In genomic region chrX:110853610-110854009, GRCh38 we compare ENCODE assay signal across 8 cellular contexts. TPM values are rescaled to one million over a fixed set of nuclear protein-coding genes. Genes with fewer than 3 reads are reported as not detected.
DNase-seq lines count a peak whose midpoint lies in the region; ATAC-seq lines count a peak whose summit lies in the region.

No MANE protein-coding gene starts in this region.

- DNase-seq in G401 (ENCODE audit: low spot score) = peak; percentile 69
- DNase-seq in Kasumi-1 (lab: John Stamatoyannopoulos, UW) = peak; percentile 47 to 49
- DNase-seq in SK-MEL-5 (ENCODE audit: low read depth, low spot score) = peak; percentile 58
- DNase-seq in inferior parietal cortex (ENCODE audit: extremely low spot score) = peak; percentile 37
- DNase-seq in activated T-helper 1 cell treated with anti-CD3 and anti-CD28 coated beads, Interleukin-12 subunit alpha, Interleukin-12 subunit beta, Interleukin-2, Interleukin-4 antibody, amounts not matched to agents 30 ng/mL and 10 ng/mL and 1 ng/mL, durations not matched to agents 14 hours and 24 hours and 36 hours (ENCODE audit: low spot score) = no peak
- no peak for DNase-seq in T-helper 9 cell

- H3K4me3 Mint-ChIP-seq in activated T-helper 1 cell treated with anti-CD3 and anti-CD28 coated beads, Interleukin-12 subunit alpha, Interleukin-12 subunit beta, Interleukin-2, Interleukin-4 antibody, amounts not matched to agents 30 ng/mL and 10 ng/mL and 1 ng/mL, durations not matched to agents 14 hours and 24 hours and 36 hours = no peak overlapping the region

- H3K9me3 Mint-ChIP-seq in activated T-helper 1 cell treated with anti-CD3 and anti-CD28 coated beads, Interleukin-12 subunit alpha, Interleukin-12 subunit beta, Interleukin-2, Interleukin-4 antibody, amounts not matched to agents 30 ng/mL and 10 ng/mL and 1 ng/mL, durations not matched to agents 14 hours and 24 hours and 36 hours = no peaks in the 10 kb centered on the region

- intact Hi-C loops in activated T-helper 1 cell treated with anti-CD3 and anti-CD28 coated beads, Interleukin-12 subunit alpha, Interleukin-12 subunit beta, Interleukin-2, Interleukin-4 antibody, amounts not matched to agents 30 ng/mL and 10 ng/mL and 1 ng/mL, durations not matched to agents 14 hours and 24 hours and 36 hours (cut with micrococcal nuclease) = loop anchor here (5.0 kb wide), 1 partner anchor 389 kb away; no protein-coding TSS in a partner anchor

- in situ Hi-C loops in G401 (cut with HindIII; ENCODE audit: low sequenced_read_pairs) = no loop called here
- in situ Hi-C loops in SK-MEL-5 (cut with HindIII; ENCODE audit: low pct_unique_long_range_greater_than_20kb, low sequenced_read_pairs) = no loop called here

- ATAC-seq in HG03025 (IDR thresholded peaks at IDR 0.05; ENCODE audit: low FRiP score, unreplicated experiment) = no peak
- no peak for ATAC-seq in HG03571 (IDR thresholded peaks at IDR 0.05; ENCODE audit: unreplicated experiment)

- H3K36me3 Mint-ChIP-seq in activated T-helper 1 cell treated with anti-CD3 and anti-CD28 coated beads, Interleukin-12 subunit alpha, Interleukin-12 subunit beta, Interleukin-2, Interleukin-4 antibody, amounts not matched to agents 30 ng/mL and 10 ng/mL and 1 ng/mL, durations not matched to agents 14 hours and 24 hours and 36 hours (ENCODE audit: low read depth) = no peaks in the 10 kb centered on the region

- H3K27ac Mint-ChIP-seq in activated T-helper 1 cell treated with anti-CD3 and anti-CD28 coated beads, Interleukin-12 subunit alpha, Interleukin-12 subunit beta, Interleukin-2, Interleukin-4 antibody, amounts not matched to agents 30 ng/mL and 10 ng/mL and 1 ng/mL, durations not matched to agents 14 hours and 24 hours and 36 hours = no peak overlapping the region

- H3K4me1 Mint-ChIP-seq in activated T-helper 1 cell treated with anti-CD3 and anti-CD28 coated beads, Interleukin-12 subunit alpha, Interleukin-12 subunit beta, Interleukin-2, Interleukin-4 antibody, amounts not matched to agents 30 ng/mL and 10 ng/mL and 1 ng/mL, durations not matched to agents 14 hours and 24 hours and 36 hours (ENCODE audit: low read depth) = no peaks in the 10 kb centered on the region

- H3K27me3 Mint-ChIP-seq in activated T-helper 1 cell treated with anti-CD3 and anti-CD28 coated beads, Interleukin-12 subunit alpha, Interleukin-12 subunit beta, Interleukin-2, Interleukin-4 antibody, amounts not matched to agents 30 ng/mL and 10 ng/mL and 1 ng/mL, durations not matched to agents 14 hours and 24 hours and 36 hours (ENCODE audit: insufficient read depth) = peaks cover 1% of the 10 kb centered on the region

RNA-seq across cellular contexts. Expression of gene CHRDL1, which starts 58.0 kb away (rescaled TPM):
- not detected in 2 replicates for total RNA-seq in G401 (2014; rRNA removed; shearing (Covaris generic))
- 0.08 and 0.18 TPM in 2 replicates for total RNA-seq in SK-MEL-5 (2014; rRNA removed; shearing (Covaris generic))
- polyA plus RNA-seq in SK-MEL-5 (2015; cell fraction: cytosol; rRNA removed) = 0.36 and 0.66 TPM in 2 replicates
- polyA plus RNA-seq in SK-MEL-5 (2015; cell fraction: nucleus; rRNA removed) = 0.18 and 0.20 TPM in 2 replicates
- not detected in 2 replicates for total RNA-seq in activated T-helper 1 cell treated with anti-CD3 and anti-CD28 coated beads, Interleukin-12 subunit alpha, Interleukin-12 subunit beta, Interleukin-2, Interleukin-4 antibody, amounts not matched to agents 30 ng/mL and 10 ng/mL and 1 ng/mL, durations not matched to agents 14 hours and 24 hours and 36 hours

Comparison
In these comparisons a context has a peak if more than half of its experiments do, and no peak if none do; other contexts are left out.
1. DNase-seq: peak in G401 (single experiment), Kasumi-1 (2 of 2), SK-MEL-5 (single experiment) and inferior parietal cortex (single experiment); none in activated T-helper 1 cell treated with anti-CD3 and anti-CD28 coated beads, Interleukin-12 subunit alpha, Interleukin-12 subunit beta, Interleukin-2, Interleukin-4 antibody, amounts not matched to agents 30 ng/mL and 10 ng/mL and 1 ng/mL, durations not matched to agents 14 hours and 24 hours and 36 hours (single experiment) and T-helper 9 cell (single experiment).